ENCODE assay signal across 11 cellular contexts in the genomic region with DNA sequence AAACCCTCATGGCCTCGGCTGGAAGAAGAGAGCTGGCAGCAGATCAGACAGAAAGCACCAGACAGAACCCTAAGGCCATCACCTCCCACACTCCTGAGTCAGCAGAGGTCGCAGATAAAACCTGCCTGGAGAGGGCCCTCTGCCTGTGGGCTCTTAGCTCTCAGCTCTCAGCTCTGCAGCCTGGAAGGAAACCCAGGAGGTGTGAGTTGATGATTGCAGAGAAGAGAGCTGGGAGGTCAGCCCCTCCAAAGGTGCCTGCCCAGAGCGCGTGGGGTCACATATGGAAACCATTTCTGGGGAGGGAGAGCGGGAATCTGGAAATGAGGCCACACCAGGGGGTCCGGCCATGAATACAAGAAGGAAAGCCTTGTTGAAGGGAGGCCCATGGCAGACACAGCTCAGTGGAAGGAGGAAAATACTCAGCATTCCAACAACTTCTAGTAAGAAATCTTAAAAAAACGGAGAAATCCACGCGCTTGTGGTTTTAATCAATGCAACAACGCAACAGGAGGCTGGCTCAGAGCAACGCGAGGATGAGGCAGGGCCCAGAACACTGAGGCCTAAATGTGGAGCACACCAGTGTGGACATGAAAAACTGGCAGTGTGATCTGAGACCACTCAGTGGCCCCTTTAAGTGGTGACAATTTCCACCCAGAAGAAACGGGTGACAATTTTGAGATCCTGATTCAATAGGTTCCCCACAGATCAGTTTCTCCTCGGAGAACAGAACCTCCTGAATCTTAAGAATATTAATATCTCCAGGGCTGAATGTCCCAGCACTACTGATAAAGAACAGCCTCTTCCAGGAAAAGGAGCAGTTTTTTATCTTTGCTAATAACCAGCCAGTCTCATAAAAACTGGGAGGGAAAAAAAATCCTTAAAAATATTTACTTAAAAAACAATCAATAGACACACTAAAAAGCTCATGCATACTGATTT. TPM values are rescaled to one million over a fixed set of nuclear protein-coding genes. Genes with fewer than 3 reads are reported as not detected.
DNase-seq lines count a peak whose midpoint lies in the region; ATAC-seq and TF ChIP-seq lines count a peak whose summit lies in the region.
"Had no signal": no experiment of that assay in that cellular context is flagged by ENCODE, and none has a peak within 500 bp of the region (broad histone marks: within the 10 kb centered on the region; RNA-seq: fewer than 3 reads in every experiment).

No MANE protein-coding gene starts in this region.

- no peak for TF ChIP-seq POLR2A in NB4 (IDR thresholded peaks at IDR 0.05; ENCODE audit: extremely low read depth, insufficient read length)
- no peak for TF ChIP-seq POLR2A in breast epithelium (IDR thresholded peaks at IDR 0.05)

- no peaks in the 10 kb centered on the region for H3K27me3 ChIP-seq in breast epithelium

- ATAC-seq in HG02973 (IDR thresholded peaks at IDR 0.05; ENCODE audit: unreplicated experiment) = no peak
- ATAC-seq: effector memory CD8-positive, alpha-beta T cell had no signal

- no peaks in the 10 kb centered on the region for H3K36me3 ChIP-seq in breast epithelium

- intact Hi-C loops in breast epithelium (cut with DNase I; ENCODE audit: low total_unique reads) = no loop called here

- peak overlapping the region; percentile 20 to 56 for H3K27ac ChIP-seq in breast epithelium

- no peaks in the 10 kb centered on the region for H3K4me1 ChIP-seq in breast epithelium

- H3K9me3 ChIP-seq in breast epithelium = no peaks in the 10 kb centered on the region

- TF ChIP-seq CTCF in AG10803 (conservative IDR thresholded peaks at IDR 0.05; ENCODE audit: low read length) (no peak; the same call in 1 of the 2 replicates), NB4 (IDR thresholded peaks at IDR 0.05; ENCODE audit: low read depth, low read length) (no peak), breast epithelium (IDR thresholded peaks at IDR 0.05) (no peak)

- DNase-seq in AG10803 (ENCODE audit: low read depth) (peak; percentile 79), NB4 (ENCODE audit: low read depth) (peak; percentile 27), breast epithelium (ENCODE audit: low spot score in 2 of 2) (no peak), kidney tubule cell (ENCODE audit: low spot score) (peak; percentile 14), T1000 (lab: John Stamatoyannopoulos, UW) (no peak), HuH-7 (ENCODE audit: low spot score) (no peak), GM19240 (ENCODE audit: insufficient read length, low spot score) (no peak)
- DNase-seq: activated CD8-positive, alpha-beta memory T cell treated with anti-CD3 and anti-CD28 coated beads for 24 hours; effector memory CD8-positive, alpha-beta T cell; natural killer cell had no signal

- H3K4me3 ChIP-seq in AG10803 (ENCODE audit: low read length) (no peak overlapping the region), NB4 (ENCODE audit: low read depth, low read length) (no peak overlapping the region), breast epithelium (no peak overlapping the region)

RNA-seq across cellular contexts. Expression of a gene that starts 45.7 kb away (rescaled TPM):
- 10 to 100 TPM; 19.7 to 25.9 (median 24.7) TPM for total RNA-seq in breast epithelium

Comparison
In these comparisons a context has a peak if more than half of its experiments do, and no peak if none do; other contexts are left out.
1. DNase-seq: peak in AG10803 (single experiment), NB4 (single experiment) and kidney tubule cell (single experiment); none in breast epithelium (0 of 2), T1000 (single experiment), HuH-7 (single experiment) and GM19240 (single experiment).